Comparison of ENCODE assay signal across 22 cellular contexts in the genomic region with DNA sequence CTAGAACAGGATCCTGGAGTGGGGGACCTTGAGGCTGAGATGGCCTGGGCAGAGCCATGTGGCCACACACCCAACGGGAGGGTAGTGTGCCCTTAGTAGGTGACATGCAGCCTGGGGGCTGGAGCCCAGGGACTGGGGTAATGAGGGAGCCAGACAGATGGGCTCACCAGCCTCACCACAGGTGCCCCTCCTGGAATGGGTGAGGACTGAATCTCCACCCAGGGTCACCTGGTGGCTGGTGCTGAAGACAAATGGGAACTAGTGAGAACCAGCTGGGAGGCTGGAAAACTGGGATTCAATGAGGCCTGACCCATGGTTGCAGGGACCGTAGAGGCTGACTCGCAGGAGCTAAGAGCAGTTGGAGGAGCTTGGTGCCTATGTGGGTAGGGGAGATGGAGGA. TPM values are rescaled to one million over a fixed set of nuclear protein-coding genes. Genes with fewer than 3 reads are reported as not detected.
"Had no signal": no experiment of that assay in that cellular context is flagged by ENCODE, and none has a peak within 500 bp of the region (broad histone marks: within the 10 kb centered on the region; RNA-seq: fewer than 3 reads in every experiment).

No MANE protein-coding gene starts in this region.

- H3K4me3 Mint-ChIP-seq: dendritic cell treated with granulocyte-macrophage colony-stimulating factor and Interleukin-4, amounts not matched to agents 40 ng/mL and 50 ng/mL, for 4 days; memory B cell; nephron had no signal

- H3K27me3 ChIP-seq: esophagus squamous epithelium, gastroesophageal sphincter, sigmoid colon, stomach, thyroid gland, upper lobe of left lung had no signal

- H3K27me3 Mint-ChIP-seq: dendritic cell treated with granulocyte-macrophage colony-stimulating factor and Interleukin-4, amounts not matched to agents 40 ng/mL and 50 ng/mL, for 4 days; memory B cell had no signal

- DNase-seq: cerebellar nuclear complex; esophagus squamous epithelium; foreskin fibroblast; glutamatergic neuron; islet precursor cell; left ventricle myocardium inferior; lower lobe of right lung; midbrain; occipital lobe; stimulated activated CD4-positive, alpha-beta T cell treated with anti-CD3 and anti-CD28 coated beads, Interleukin-2, amount 100 ng/mL, for 24 hours; stimulated activated CD4-positive, alpha-beta T cell treated with anti-CD3 and anti-CD28 coated beads, Interleukin-4, amount 100 ng/mL, for 4 hours; stimulated activated naive CD4-positive, alpha-beta T cell; stomach; thyroid gland had no signal

- H3K4me1 Mint-ChIP-seq: memory B cell, nephron had no signal

- H3K4me3 ChIP-seq: esophagus squamous epithelium, gastroesophageal sphincter, left ventricle myocardium inferior, lower lobe of right lung, sigmoid colon, skin epidermis, stomach, thyroid gland, upper lobe of left lung had no signal

- H3K9me3 Mint-ChIP-seq: dendritic cell treated with granulocyte-macrophage colony-stimulating factor and Interleukin-4, amounts not matched to agents 40 ng/mL and 50 ng/mL, for 4 days; memory B cell; nephron had no signal

- ATAC-seq: gastroesophageal sphincter, lower lobe of right lung had no signal

- H3K27ac ChIP-seq: esophagus squamous epithelium, gastroesophageal sphincter, left ventricle myocardium inferior, lower lobe of right lung, sigmoid colon, skin epidermis, stomach, thyroid gland, upper lobe of left lung had no signal

- H3K4me1 ChIP-seq: esophagus squamous epithelium, gastroesophageal sphincter, left ventricle myocardium inferior, lower lobe of right lung, sigmoid colon, stomach, thyroid gland had no signal

- H3K36me3 Mint-ChIP-seq: memory B cell had no signal

- H3K36me3 ChIP-seq: esophagus squamous epithelium, gastroesophageal sphincter, left ventricle myocardium inferior, lower lobe of right lung, sigmoid colon, thyroid gland, upper lobe of left lung had no signal

- H3K27ac Mint-ChIP-seq: dendritic cell treated with granulocyte-macrophage colony-stimulating factor and Interleukin-4, amounts not matched to agents 40 ng/mL and 50 ng/mL, for 4 days; memory B cell; nephron had no signal

- FAIRE-seq: colon had no signal

- H3K9me3 ChIP-seq: esophagus squamous epithelium, gastroesophageal sphincter, left ventricle myocardium inferior, lower lobe of right lung, sigmoid colon, stomach, thyroid gland, upper lobe of left lung had no signal

RNA-seq across cellular contexts. Expression of a gene that starts 6.1 kb away (rescaled TPM):
- total RNA-seq: left ventricle myocardium inferior, lower lobe of right lung had no signal
